24 cellular contexts compared by ENCODE assay signal in genomic region chr2:216104691-216105090, GRCh38. TPM values are rescaled to one million over a fixed set of nuclear protein-coding genes. Genes with fewer than 3 reads are reported as not detected.
DNase-seq lines count a peak whose midpoint lies in the region; ATAC-seq, FAIRE-seq and TF ChIP-seq lines count a peak whose summit lies in the region.
"Had no signal": no experiment of that assay in that cellular context is flagged by ENCODE, and none has a peak within 500 bp of the region (broad histone marks: within the 10 kb centered on the region; RNA-seq: fewer than 3 reads in every experiment).

No MANE protein-coding gene starts in this region.

- TF ChIP-seq POLR2A in K562 (conservative IDR thresholded peaks at IDR 0.05), result no peak

- H3K79me2 ChIP-seq in GM23338 (replicated peaks; ENCODE audit: insufficient read depth) (peaks cover 5% of the 10 kb centered on the region), K562 (ENCODE audit: control insufficient read depth, insufficient read depth, low read length) (peaks cover 6% of the 10 kb centered on the region)

- no peak overlapping the region for H3K27ac Mint-ChIP-seq in GM23338
- no peak overlapping the region for H3K27ac Mint-ChIP-seq in T-helper 2 cell treated with Interferon-gamma antibody and Interleukin-4, amounts not matched to agents 5 μg/mL and 100 μg/mL, for 36 hours

- H3K27me3 ChIP-seq in GM23338 (ENCODE audit: insufficient read depth) (no peaks in the 10 kb centered on the region), K562 (ENCODE audit: control insufficient read depth in 2 of 2, insufficient read depth in 2 of 2, low read length in 2 of 2) (no peaks in the 10 kb centered on the region), foreskin keratinocyte (peaks cover 3% of the 10 kb centered on the region)
- H3K27me3 ChIP-seq: SJCRH30 had no signal

- H2AFZ ChIP-seq in GM23338 (peak overlapping the region; percentile 79; the same call in 1 of the 2 replicates), K562 (ENCODE audit: low read depth, low read length) (peak overlapping the region; percentile 58; the same call in 1 of the 2 replicates)

- TF ChIP-seq RAD21 in K562 (CRISPR knock-in tag; conservative IDR thresholded peaks at IDR 0.05 in 1 of 2, IDR thresholded peaks at IDR 0.05 in 1 of 2), result no peak

- H3K4me1 Mint-ChIP-seq in GM23338, result peaks cover 17% of the 10 kb centered on the region; the same call in 2 of the 3 replicates
- peaks cover 11% of the 10 kb centered on the region for H3K4me1 Mint-ChIP-seq in T-helper 2 cell treated with Interferon-gamma antibody and Interleukin-4, amounts not matched to agents 5 μg/mL and 100 μg/mL, for 36 hours (ENCODE audit: low read depth)

- POLR2A ChIA-PET in K562 (lab: Yijun Ruan, JAX), result no interaction called here

- ATAC-seq in GM23338 (no peak), K562 (no peak), HG03469 (IDR thresholded peaks at IDR 0.05; ENCODE audit: unreplicated experiment) (no peak), foreskin keratinocyte (no peak)
- ATAC-seq: HCT116, SK-N-SH treated with all-trans-retinoic acid at 6 μM for 48 hours had no signal

- H3F3A ChIP-seq in GM23338 (replicated peaks; ENCODE audit: low read depth), result no peaks in the 10 kb centered on the region

- no TSS peak for BruUV-seq in K562 (replicated peaks; lab: Mats Ljungman, UMichigan)

- H3K36me3 Mint-ChIP-seq in GM23338 (ENCODE audit: low read depth), result peaks cover 5% of the 10 kb centered on the region; the same call in 2 of the 3 replicates
- peaks cover 4% of the 10 kb centered on the region for H3K36me3 Mint-ChIP-seq in T-helper 2 cell treated with Interferon-gamma antibody and Interleukin-4, amounts not matched to agents 5 μg/mL and 100 μg/mL, for 36 hours (ENCODE audit: low read depth)

- H3K4me3 ChIP-seq in GM23338, result no peak overlapping the region
- H3K4me3 ChIP-seq in K562, result no peak overlapping the region
- H3K4me3 ChIP-seq: SJCRH30 had no signal

- no CpG with 5 or more reads among the region's 3 CpGs for WGBS in K562 (ENCODE audit: insufficient coverage, low coverage, missing lambda C conversion rate)

- no peak for TF ChIP-seq CTCF in GM23338 (conservative IDR thresholded peaks at IDR 0.05; ENCODE audit: low read depth in 2 of 2)
- no peak for TF ChIP-seq CTCF in K562 (IDR thresholded peaks at IDR 0.05 in 2 of 3, conservative IDR thresholded peaks at IDR 0.05 in 1 of 3; ENCODE audit: insufficient read depth in 2 of 3, low read depth in 1 of 3, low read length in 3 of 3)
- TF ChIP-seq CTCF in foreskin keratinocyte (conservative IDR thresholded peaks at IDR 0.05), result no peak

- DNase-seq in GM23338 (ENCODE audit: low spot score) (no peak), K562 (ENCODE audit: extremely low read depth in 1 of 4, low spot score in 3 of 4) (no peak), left kidney (ENCODE audit: low read depth, low spot score) (peak; percentile 34), pons (ENCODE audit: low spot score) (peak; percentile 81), GM19240 (ENCODE audit: insufficient read length, low spot score) (no peak), foreskin keratinocyte (no peak)
- DNase-seq in T-helper 2 cell treated with Interferon-gamma antibody and Interleukin-4, amounts not matched to agents 5 μg/mL and 100 μg/mL, for 36 hours (ENCODE audit: low spot score), result no peak
- DNase-seq: 8988T, ACHN, Calu3, DND-41, Kasumi-1, NCI-H1092 treated with DMSO at 0.1 percent for 48 hours, NCI-H1436, NCI-H187, NCI-H2081 treated with DMSO at 0.1 percent for 48 hours, NCI-H2171 treated with DMSO at 0.1 percent for 48 hours, NCI-H748 treated with DMSO at 0.1 percent for 48 hours, SJCRH30 had no signal

- CTCF ChIA-PET in K562 (lab: Yijun Ruan, JAX; ENCODE audit: low intra/inter-chr PET ratio), result no interaction called here

- peaks cover 13% of the 10 kb centered on the region; the same call in 1 of the 2 replicates for H3K4me1 ChIP-seq in GM23338 (ENCODE audit: insufficient read depth)
- peaks cover 2 to 6% of the 10 kb centered on the region in 2 experiments; a peak in 3 of 5 replicates for H3K4me1 ChIP-seq in K562 (replicated peaks in 1 of 2; ENCODE audit: control insufficient read depth in 2 of 2, insufficient read depth in 2 of 2, low read length in 2 of 2)
- peaks cover 8% of the 10 kb centered on the region for H3K4me1 ChIP-seq in foreskin keratinocyte

- H3K27ac ChIP-seq in GM23338 (ENCODE audit: low read depth) (no peak overlapping the region), K562 (ENCODE audit: extremely low read depth, low read depth, low read length) (no peak overlapping the region), foreskin keratinocyte (no peak overlapping the region)
- H3K27ac ChIP-seq: HL-60, SJCRH30 had no signal

- no peaks in the 10 kb centered on the region for H3K9me3 Mint-ChIP-seq in GM23338
- no peaks in the 10 kb centered on the region for H3K9me3 Mint-ChIP-seq in T-helper 2 cell treated with Interferon-gamma antibody and Interleukin-4, amounts not matched to agents 5 μg/mL and 100 μg/mL, for 36 hours

- no peak overlapping the region for H3K9ac ChIP-seq in K562 (ENCODE audit: insufficient read depth in 1 of 2, low read depth in 2 of 2, low read length in 2 of 2)

- TF ChIP-seq EP300 in K562 (IDR thresholded peaks at IDR 0.05; ENCODE audit: low read length), result no peak

- H3K4me3 Mint-ChIP-seq in GM23338, result no peak overlapping the region
- H3K4me3 Mint-ChIP-seq in T-helper 2 cell treated with Interferon-gamma antibody and Interleukin-4, amounts not matched to agents 5 μg/mL and 100 μg/mL, for 36 hours, result no peak overlapping the region

- no peak for FAIRE-seq in K562 (lab: Jason Lieb, UNC)
- FAIRE-seq: RCC 7860 had no signal

- H4K20me1 ChIP-seq in GM23338 (replicated peaks; ENCODE audit: insufficient read depth) (no peaks in the 10 kb centered on the region), K562 (replicated peaks; ENCODE audit: control insufficient read depth, insufficient read depth, low read length) (no peaks in the 10 kb centered on the region)

- H3K4me2 ChIP-seq in GM23338 (no peak overlapping the region), K562 (ENCODE audit: insufficient read depth, low read length) (no peak overlapping the region)

- H3K9me2 ChIP-seq in GM23338 (ENCODE audit: insufficient read depth), result 0 out of 2 replicates have a peak, but pooled peaks cover 4% of the 10 kb centered on the region

- H3K27me3 Mint-ChIP-seq in GM23338 (ENCODE audit: insufficient read depth, low read depth, poor library complexity), result peaks cover 9% of the 10 kb centered on the region
- H3K27me3 Mint-ChIP-seq in T-helper 2 cell treated with Interferon-gamma antibody and Interleukin-4, amounts not matched to agents 5 μg/mL and 100 μg/mL, for 36 hours (ENCODE audit: low read depth), result peaks cover 2% of the 10 kb centered on the region

- in situ Hi-C loops in K562 (cut with MboI), result no loop called here

- intact Hi-C loops in K562 (cut with micrococcal nuclease), result loop anchor here (5.0 to 10.0 kb wide), 3 partner anchors 32 to 150 kb away; no protein-coding TSS in a partner anchor

- H3K9me3 ChIP-seq in K562 (replicated peaks; ENCODE audit: control insufficient read depth, insufficient read depth, low read depth, low read length), result no peaks in the 10 kb centered on the region
- H3K9me3 ChIP-seq: SJCRH30 had no signal

- H3K9me1 ChIP-seq in K562 (ENCODE audit: control insufficient read depth, insufficient read depth, low read length), result no peaks in the 10 kb centered on the region

- H3K36me3 ChIP-seq in GM23338 (ENCODE audit: insufficient read depth), result no peaks in the 10 kb centered on the region
- H3K36me3 ChIP-seq in K562 (ENCODE audit: control insufficient read depth, insufficient read depth, low read length), result no peaks in the 10 kb centered on the region

RNA-seq across cellular contexts. Expression of gene XRCC5, which starts 4.5 kb away (rescaled TPM):
- total RNA-seq in GM23338 (2014; rRNA removed; shearing (Covaris generic)), result 482 and 499 TPM in 2 replicates
- polyA plus RNA-seq in GM23338 (2016; fragmentation: Nextera tagmentation; extraction: Ambion mirVana) (432 and 524 TPM in 2 replicates), K562 (2011; rRNA removed) (398 and 551 TPM in 2 replicates), K562 (2014; fragmentation: Illumina TruSeq; extraction: Trizol) (252 and 289 TPM in 2 replicates), K562 (2014; fragmentation: Nextera tagmentation; extraction: Ambion mirVana) (100 to 1,000 TPM; 325 to 369 TPM), K562 (2014; rRNA removed) (156 and 168 TPM in 2 replicates), foreskin keratinocyte (161 and 180 TPM in 2 replicates)
- total RNA-seq in K562 (2011; cell fraction: chromatin; rRNA removed; ENCODE audit: low replicate concordance), result 167 and 262 TPM in 2 replicates
- 85.9 and 98.2 TPM in 2 replicates for total RNA-seq in K562 (2011; cell fraction: nucleolus; rRNA removed)
- 119 and 135 TPM in 2 replicates for total RNA-seq in K562 (2011; cell fraction: nucleoplasm; rRNA removed)
- total RNA-seq in K562 (2014; rRNA removed) (189 and 191 TPM in 2 replicates), K562 (2014; rRNA removed; fragmentation: Illumina TruSeq; extraction: Trizol) (334 and 394 TPM in 2 replicates), K562 (2015; rRNA removed; fragmentation: Illumina TruSeq; extraction: Trizol) (274 and 297 TPM in 2 replicates), K562 (2021) (283 and 290 TPM in 2 replicates), foreskin keratinocyte (290 and 298 TPM in 2 replicates)
- 137 and 145 TPM in 2 replicates for polyA plus RNA-seq in K562 (2011; cell fraction: cytosol; rRNA removed)
- 83.1 and 119 TPM in 2 replicates for polyA plus RNA-seq in K562 (2011; cell fraction: nucleus; rRNA removed)
- 172 and 249 TPM in 2 replicates for polyA plus RNA-seq in K562 (2012)
- 747 and 768 TPM in 2 replicates for polyA minus RNA-seq in K562 (2011; rRNA and poly(A)+ RNA removed)
- polyA minus RNA-seq in K562 (2011; cell fraction: cytosol; rRNA and poly(A)+ RNA removed), result 144 and 225 TPM in 2 replicates
- 99.9 and 166 TPM in 2 replicates for polyA minus RNA-seq in K562 (2011; cell fraction: nucleus; rRNA and poly(A)+ RNA removed)

RNA-seq across cellular contexts. Expression of gene TMEM169, which starts 23.0 kb away (rescaled TPM):
- 3.9 and 8.0 TPM in 2 replicates for total RNA-seq in GM23338 (2014; rRNA removed; shearing (Covaris generic))
- polyA plus RNA-seq in GM23338 (2016; fragmentation: Nextera tagmentation; extraction: Ambion mirVana), result 1.4 and 1.7 TPM in 2 replicates
- not detected in 2 replicates for total RNA-seq in K562 (2011; cell fraction: chromatin; rRNA removed; ENCODE audit: low replicate concordance)
- total RNA-seq in K562 (2011; cell fraction: nucleolus; rRNA removed), result not detected in 2 replicates
- total RNA-seq in K562 (2011; cell fraction: nucleoplasm; rRNA removed), result not detected in 2 replicates
- not detected in 2 replicates for total RNA-seq in K562 (2014; rRNA removed)
- total RNA-seq in K562 (2014; rRNA removed; fragmentation: Illumina TruSeq; extraction: Trizol), result 0.04 and 0.13 TPM in 2 replicates
- 0.08 TPM in 1 of 2 replicates, not detected in the other for total RNA-seq in K562 (2015; rRNA removed; fragmentation: Illumina TruSeq; extraction: Trizol)
- total RNA-seq in K562 (2021), result 0.04 and 0.13 TPM in 2 replicates
- polyA plus RNA-seq in K562 (2011; rRNA removed), result not detected in 2 replicates
- not detected in 2 replicates for polyA plus RNA-seq in K562 (2011; cell fraction: cytosol; rRNA removed)
- polyA plus RNA-seq in K562 (2011; cell fraction: nucleus; rRNA removed), result not detected in 2 replicates
- 0.09 and 0.57 TPM in 2 replicates for polyA plus RNA-seq in K562 (2012)
- 0.07 and 0.09 TPM in 2 replicates for polyA plus RNA-seq in K562 (2014; fragmentation: Illumina TruSeq; extraction: Trizol)
- polyA plus RNA-seq in K562 (2014; fragmentation: Nextera tagmentation; extraction: Ambion mirVana), result under 1 TPM in 1 of 2 experiments, not detected in 1; 0.01 TPM
- not detected in 2 replicates for polyA plus RNA-seq in K562 (2014; rRNA removed)
- not detected in 2 replicates for polyA minus RNA-seq in K562 (2011; rRNA and poly(A)+ RNA removed)
- not detected in 2 replicates for polyA minus RNA-seq in K562 (2011; cell fraction: cytosol; rRNA and poly(A)+ RNA removed)
- polyA minus RNA-seq in K562 (2011; cell fraction: nucleus; rRNA and poly(A)+ RNA removed), result not detected in 2 replicates
- total RNA-seq in foreskin keratinocyte, result 0.11 TPM in 1 of 2 replicates, not detected in the other
- 0.04 TPM in 2 replicates for polyA plus RNA-seq in foreskin keratinocyte

RNA-seq across cellular contexts. Expression of gene PECR, which starts 23.1 kb away (rescaled TPM):
- total RNA-seq in GM23338 (2014; rRNA removed; shearing (Covaris generic)), result 15.5 and 18.7 TPM in 2 replicates
- polyA plus RNA-seq in GM23338 (2016; fragmentation: Nextera tagmentation; extraction: Ambion mirVana), result 12.1 and 12.7 TPM in 2 replicates
- 10.8 and 13.1 TPM in 2 replicates for total RNA-seq in K562 (2011; cell fraction: chromatin; rRNA removed; ENCODE audit: low replicate concordance)
- 8.7 and 10.1 TPM in 2 replicates for total RNA-seq in K562 (2011; cell fraction: nucleolus; rRNA removed)
- 8.4 and 10.8 TPM in 2 replicates for total RNA-seq in K562 (2011; cell fraction: nucleoplasm; rRNA removed)
- 9.0 and 10.1 TPM in 2 replicates for total RNA-seq in K562 (2014; rRNA removed)
- 7.6 and 7.8 TPM in 2 replicates for total RNA-seq in K562 (2014; rRNA removed; fragmentation: Illumina TruSeq; extraction: Trizol)
- total RNA-seq in K562 (2015; rRNA removed; fragmentation: Illumina TruSeq; extraction: Trizol), result 8.2 and 8.4 TPM in 2 replicates
- total RNA-seq in K562 (2021), result 6.2 and 6.8 TPM in 2 replicates
- polyA plus RNA-seq in K562 (2011; rRNA removed), result 7.0 and 9.0 TPM in 2 replicates
- polyA plus RNA-seq in K562 (2011; cell fraction: cytosol; rRNA removed), result 6.8 and 8.6 TPM in 2 replicates
- 3.8 and 5.2 TPM in 2 replicates for polyA plus RNA-seq in K562 (2011; cell fraction: nucleus; rRNA removed)
- polyA plus RNA-seq in K562 (2012), result 6.5 and 34.5 TPM in 2 replicates
- polyA plus RNA-seq in K562 (2014; fragmentation: Illumina TruSeq; extraction: Trizol), result 8.2 and 8.4 TPM in 2 replicates
- 1 to 10 TPM; 1.1 to 2.0 TPM for polyA plus RNA-seq in K562 (2014; fragmentation: Nextera tagmentation; extraction: Ambion mirVana)
- 8.7 and 10.3 TPM in 2 replicates for polyA plus RNA-seq in K562 (2014; rRNA removed)
- polyA minus RNA-seq in K562 (2011; rRNA and poly(A)+ RNA removed), result 10.4 and 11.7 TPM in 2 replicates
- polyA minus RNA-seq in K562 (2011; cell fraction: cytosol; rRNA and poly(A)+ RNA removed), result 3.5 and 5.1 TPM in 2 replicates
- polyA minus RNA-seq in K562 (2011; cell fraction: nucleus; rRNA and poly(A)+ RNA removed), result 4.2 and 9.9 TPM in 2 replicates
- total RNA-seq in foreskin keratinocyte, result 8.1 and 8.6 TPM in 2 replicates
- polyA plus RNA-seq in foreskin keratinocyte, result 6.4 and 8.0 TPM in 2 replicates

Comparison
In these comparisons a context has a peak if more than half of its experiments do, and no peak if none do; other contexts are left out.
1. DNase-seq: peak in left kidney (single experiment) and pons (single experiment); none in GM23338 (single experiment), K562 (0 of 4), GM19240 (single experiment), T-helper 2 cell treated with Interferon-gamma antibody and Interleukin-4, amounts not matched to agents 5 μg/mL and 100 μg/mL, for 36 hours (single experiment) and foreskin keratinocyte (0 of 2).